ENCODE assay signal across 3 cellular contexts in genomic region chr2:23019476-23019875, GRCh38.
TF ChIP-seq lines count a peak whose summit lies in the region.

No MANE protein-coding gene starts in this region.

TF ChIP-seq in GM23338, 12 proteins besides CTCF, POLR2A, EP300 and RAD21 (continues in another document):
- TF ChIP-seq, protein P1, sequence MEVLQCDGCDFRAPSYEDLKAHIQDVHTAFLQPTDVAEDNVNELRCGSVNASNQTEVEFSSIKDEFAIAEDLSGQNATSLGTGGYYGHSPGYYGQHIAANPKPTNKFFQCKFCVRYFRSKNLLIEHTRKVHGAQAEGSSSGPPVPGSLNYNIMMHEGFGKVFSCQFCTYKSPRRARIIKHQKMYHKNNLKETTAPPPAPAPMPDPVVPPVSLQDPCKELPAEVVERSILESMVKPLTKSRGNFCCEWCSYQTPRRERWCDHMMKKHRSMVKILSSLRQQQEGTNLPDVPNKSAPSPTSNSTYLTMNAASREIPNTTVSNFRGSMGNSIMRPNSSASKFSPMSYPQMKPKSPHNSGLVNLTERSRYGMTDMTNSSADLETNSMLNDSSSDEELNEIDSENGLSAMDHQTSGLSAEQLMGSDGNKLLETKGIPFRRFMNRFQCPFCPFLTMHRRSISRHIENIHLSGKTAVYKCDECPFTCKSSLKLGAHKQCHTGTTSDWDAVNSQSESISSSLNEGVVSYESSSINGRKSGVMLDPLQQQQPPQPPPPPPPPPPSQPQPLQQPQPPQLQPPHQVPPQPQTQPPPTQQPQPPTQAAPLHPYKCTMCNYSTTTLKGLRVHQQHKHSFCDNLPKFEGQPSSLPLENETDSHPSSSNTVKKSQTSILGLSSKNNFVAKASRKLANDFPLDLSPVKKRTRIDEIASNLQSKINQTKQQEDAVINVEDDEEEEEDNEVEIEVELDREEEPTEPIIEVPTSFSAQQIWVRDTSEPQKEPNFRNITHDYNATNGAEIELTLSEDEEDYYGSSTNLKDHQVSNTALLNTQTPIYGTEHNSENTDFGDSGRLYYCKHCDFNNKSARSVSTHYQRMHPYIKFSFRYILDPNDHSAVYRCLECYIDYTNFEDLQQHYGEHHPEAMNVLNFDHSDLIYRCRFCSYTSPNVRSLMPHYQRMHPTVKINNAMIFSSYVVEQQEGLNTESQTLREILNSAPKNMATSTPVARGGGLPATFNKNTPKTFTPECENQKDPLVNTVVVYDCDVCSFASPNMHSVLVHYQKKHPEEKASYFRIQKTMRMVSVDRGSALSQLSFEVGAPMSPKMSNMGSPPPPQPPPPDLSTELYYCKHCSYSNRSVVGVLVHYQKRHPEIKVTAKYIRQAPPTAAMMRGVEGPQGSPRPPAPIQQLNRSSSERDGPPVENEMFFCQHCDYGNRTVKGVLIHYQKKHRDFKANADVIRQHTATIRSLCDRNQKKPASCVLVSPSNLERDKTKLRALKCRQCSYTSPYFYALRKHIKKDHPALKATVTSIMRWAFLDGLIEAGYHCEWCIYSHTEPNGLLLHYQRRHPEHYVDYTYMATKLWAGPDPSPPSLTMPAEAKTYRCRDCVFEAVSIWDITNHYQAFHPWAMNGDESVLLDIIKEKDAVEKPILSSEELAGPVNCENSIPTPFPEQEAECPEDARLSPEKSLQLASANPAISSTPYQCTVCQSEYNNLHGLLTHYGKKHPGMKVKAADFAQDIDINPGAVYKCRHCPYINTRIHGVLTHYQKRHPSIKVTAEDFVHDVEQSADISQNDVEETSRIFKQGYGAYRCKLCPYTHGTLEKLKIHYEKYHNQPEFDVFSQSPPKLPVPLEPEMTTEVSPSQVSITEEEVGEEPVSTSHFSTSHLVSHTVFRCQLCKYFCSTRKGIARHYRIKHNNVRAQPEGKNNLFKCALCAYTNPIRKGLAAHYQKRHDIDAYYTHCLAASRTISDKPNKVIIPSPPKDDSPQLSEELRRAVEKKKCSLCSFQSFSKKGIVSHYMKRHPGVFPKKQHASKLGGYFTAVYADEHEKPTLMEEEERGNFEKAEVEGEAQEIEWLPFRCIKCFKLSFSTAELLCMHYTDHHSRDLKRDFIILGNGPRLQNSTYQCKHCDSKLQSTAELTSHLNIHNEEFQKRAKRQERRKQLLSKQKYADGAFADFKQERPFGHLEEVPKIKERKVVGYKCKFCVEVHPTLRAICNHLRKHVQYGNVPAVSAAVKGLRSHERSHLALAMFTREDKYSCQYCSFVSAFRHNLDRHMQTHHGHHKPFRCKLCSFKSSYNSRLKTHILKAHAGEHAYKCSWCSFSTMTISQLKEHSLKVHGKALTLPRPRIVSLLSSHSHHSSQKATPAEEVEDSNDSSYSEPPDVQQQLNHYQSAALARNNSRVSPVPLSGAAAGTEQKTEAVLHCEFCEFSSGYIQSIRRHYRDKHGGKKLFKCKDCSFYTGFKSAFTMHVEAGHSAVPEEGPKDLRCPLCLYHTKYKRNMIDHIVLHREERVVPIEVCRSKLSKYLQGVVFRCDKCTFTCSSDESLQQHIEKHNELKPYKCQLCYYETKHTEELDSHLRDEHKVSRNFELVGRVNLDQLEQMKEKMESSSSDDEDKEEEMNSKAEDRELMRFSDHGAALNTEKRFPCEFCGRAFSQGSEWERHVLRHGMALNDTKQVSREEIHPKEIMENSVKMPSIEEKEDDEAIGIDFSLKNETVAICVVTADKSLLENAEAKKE (CRISPR knock-in tag; IDR thresholded peaks at IDR 0.05), result no peak
- no peak for TF ChIP-seq ZNF114 (CRISPR knock-in tag; IDR thresholded peaks at IDR 0.05)
- TF ChIP-seq STAT1 (IDR thresholded peaks at IDR 0.05; ENCODE audit: unreplicated experiment), result no peak
- no peak for TF ChIP-seq ZNF331 (CRISPR knock-in tag; IDR thresholded peaks at IDR 0.05; ENCODE audit: low read depth)
- TF ChIP-seq CREB1 (CRISPR knock-in tag; IDR thresholded peaks at IDR 0.05; ENCODE audit: low read depth), result no peak
- no peak for TF ChIP-seq EZH2 (IDR thresholded peaks at IDR 0.05; ENCODE audit: low read depth, unreplicated experiment)
- TF ChIP-seq JUNB (IDR thresholded peaks at IDR 0.05; ENCODE audit: unreplicated experiment), result no peak
- TF ChIP-seq NANOG (IDR thresholded peaks at IDR 0.05; ENCODE audit: borderline replicate concordance), result no peak

TF ChIP-seq in WTC11, 78 proteins besides CTCF, POLR2A, EP300 and RAD21 (continued from another document):
- TF ChIP-seq, protein P2, sequence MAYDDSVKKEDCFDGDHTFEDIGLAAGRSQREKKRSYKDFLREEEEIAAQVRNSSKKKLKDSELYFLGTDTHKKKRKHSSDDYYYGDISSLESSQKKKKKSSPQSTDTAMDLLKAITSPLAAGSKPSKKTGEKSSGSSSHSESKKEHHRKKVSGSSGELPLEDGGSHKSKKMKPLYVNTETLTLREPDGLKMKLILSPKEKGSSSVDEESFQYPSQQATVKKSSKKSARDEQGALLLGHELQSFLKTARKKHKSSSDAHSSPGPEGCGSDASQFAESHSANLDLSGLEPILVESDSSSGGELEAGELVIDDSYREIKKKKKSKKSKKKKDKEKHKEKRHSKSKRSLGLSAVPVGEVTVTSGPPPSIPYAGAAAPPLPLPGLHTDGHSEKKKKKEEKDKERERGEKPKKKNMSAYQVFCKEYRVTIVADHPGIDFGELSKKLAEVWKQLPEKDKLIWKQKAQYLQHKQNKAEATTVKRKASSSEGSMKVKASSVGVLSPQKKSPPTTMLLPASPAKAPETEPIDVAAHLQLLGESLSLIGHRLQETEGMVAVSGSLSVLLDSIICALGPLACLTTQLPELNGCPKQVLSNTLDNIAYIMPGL (CRISPR knock-in tag; IDR thresholded peaks at IDR 0.05), result no peak
- TF ChIP-seq RELA (CRISPR knock-in tag; IDR thresholded peaks at IDR 0.05; ENCODE audit: borderline replicate concordance) (no peak), E2F1 (CRISPR knock-in tag; IDR thresholded peaks at IDR 0.05) (no peak), ZNF263 (CRISPR knock-in tag; IDR thresholded peaks at IDR 0.05; ENCODE audit: low read depth) (no peak), FOXK1 (CRISPR knock-in tag; IDR thresholded peaks at IDR 0.05) (no peak), ZNF232 (CRISPR knock-in tag; IDR thresholded peaks at IDR 0.05) (no peak), ZNF317 (CRISPR knock-in tag; IDR thresholded peaks at IDR 0.05; ENCODE audit: borderline replicate concordance, low read depth) (no peak)

TF ChIP-seq in SK-N-SH, 30 proteins besides CTCF, POLR2A, EP300 and RAD21 (continued from another document):
- TF ChIP-seq, protein P3, sequence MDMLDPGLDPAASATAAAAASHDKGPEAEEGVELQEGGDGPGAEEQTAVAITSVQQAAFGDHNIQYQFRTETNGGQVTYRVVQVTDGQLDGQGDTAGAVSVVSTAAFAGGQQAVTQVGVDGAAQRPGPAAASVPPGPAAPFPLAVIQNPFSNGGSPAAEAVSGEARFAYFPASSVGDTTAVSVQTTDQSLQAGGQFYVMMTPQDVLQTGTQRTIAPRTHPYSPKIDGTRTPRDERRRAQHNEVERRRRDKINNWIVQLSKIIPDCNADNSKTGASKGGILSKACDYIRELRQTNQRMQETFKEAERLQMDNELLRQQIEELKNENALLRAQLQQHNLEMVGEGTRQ (IDR thresholded peaks at IDR 0.05; ENCODE audit: borderline replicate concordance, low read depth, low read length), result no peak
- no peak for TF ChIP-seq NFIC (IDR thresholded peaks at IDR 0.05; ENCODE audit: borderline replicate concordance)
- no peak for TF ChIP-seq REST (IDR thresholded peaks at IDR 0.05; ENCODE audit: low read depth, low read length)
- no peak for TF ChIP-seq CHD2 (IDR thresholded peaks at IDR 0.05; ENCODE audit: low read length, partially characterized antibody)
- no peak for TF ChIP-seq MEF2A (IDR thresholded peaks at IDR 0.05; ENCODE audit: borderline replicate concordance, low read depth)
- TF ChIP-seq EZH2phosphoT487 (IDR thresholded peaks at IDR 0.05; ENCODE audit: borderline replicate concordance, low read depth), result no peak
- TF ChIP-seq TEAD4 (IDR thresholded peaks at IDR 0.05; ENCODE audit: borderline replicate concordance, insufficient read depth), result no peak
- no peak for TF ChIP-seq RXRA (IDR thresholded peaks at IDR 0.05; ENCODE audit: borderline replicate concordance, low read depth)
- TF ChIP-seq FOSL2 (IDR thresholded peaks at IDR 0.05; ENCODE audit: borderline replicate concordance, low read depth), result no peak
- TF ChIP-seq, protein P4, sequence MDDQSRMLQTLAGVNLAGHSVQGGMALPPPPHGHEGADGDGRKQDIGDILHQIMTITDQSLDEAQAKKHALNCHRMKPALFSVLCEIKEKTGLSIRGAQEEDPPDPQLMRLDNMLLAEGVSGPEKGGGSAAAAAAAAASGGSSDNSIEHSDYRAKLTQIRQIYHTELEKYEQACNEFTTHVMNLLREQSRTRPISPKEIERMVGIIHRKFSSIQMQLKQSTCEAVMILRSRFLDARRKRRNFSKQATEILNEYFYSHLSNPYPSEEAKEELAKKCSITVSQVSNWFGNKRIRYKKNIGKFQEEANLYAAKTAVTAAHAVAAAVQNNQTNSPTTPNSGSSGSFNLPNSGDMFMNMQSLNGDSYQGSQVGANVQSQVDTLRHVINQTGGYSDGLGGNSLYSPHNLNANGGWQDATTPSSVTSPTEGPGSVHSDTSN (IDR thresholded peaks at IDR 0.05), result no peak
- no peak for TF ChIP-seq POLR2AphosphoS5 (IDR thresholded peaks at IDR 0.05; ENCODE audit: low read depth, low read length)
- TF ChIP-seq ELF1 (IDR thresholded peaks at IDR 0.05), result no peak
- TF ChIP-seq ZBTB33 (IDR thresholded peaks at IDR 0.05; ENCODE audit: borderline replicate concordance, low read depth), result no peak
- no peak for TF ChIP-seq MXI1 (IDR thresholded peaks at IDR 0.05; ENCODE audit: low read depth, low read length)
